In the genomic region with DNA sequence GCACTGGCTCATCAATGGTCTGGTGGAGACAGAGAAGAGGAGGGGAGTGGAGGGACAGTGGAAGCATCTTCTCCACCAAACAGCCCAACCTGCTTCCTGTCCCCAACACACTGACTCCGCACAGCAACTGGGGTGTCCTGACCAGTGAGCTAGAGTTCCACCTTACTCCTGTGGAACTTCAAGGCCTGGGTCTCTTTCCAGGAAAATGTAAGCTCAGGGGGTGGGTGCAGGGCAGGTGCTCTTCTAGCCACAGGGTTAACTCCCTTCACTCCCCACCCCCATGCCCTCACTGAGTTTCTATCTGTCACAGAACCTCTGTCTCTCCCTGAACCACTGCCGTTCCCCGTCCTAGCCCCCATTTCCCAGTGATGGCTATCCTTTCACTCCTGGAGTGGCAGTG, we compare ENCODE assay signal across 8 cellular contexts. TPM values are rescaled to one million over a fixed set of nuclear protein-coding genes. Genes with fewer than 3 reads are reported as not detected.
DNase-seq lines count a peak whose midpoint lies in the region; ATAC-seq and TF ChIP-seq lines count a peak whose summit lies in the region.

No MANE protein-coding gene starts in this region.

- peaks cover 0 to 10% (median 3%) of the 10 kb centered on the region in 3 donors for H3K36me3 ChIP-seq in skeletal muscle tissue (ENCODE audit: control insufficient read depth in 3 of 3, insufficient read depth in 3 of 3, low read length in 3 of 3)

- H3K9me3 ChIP-seq in skeletal muscle tissue (ENCODE audit: control insufficient read depth in 3 of 3, low read length in 3 of 3) = no peaks in the 10 kb centered on the region

- H3K27ac ChIP-seq in skeletal muscle tissue (ENCODE audit: low read depth, low read length) = peak overlapping the region; percentile 90

- H3K9ac ChIP-seq in skeletal muscle tissue (ENCODE audit: low read depth in 1 of 3, low read length in 3 of 3) = peak overlapping the region; percentile 89 to 96 (median 90)

- peak; percentile 27 for ATAC-seq in GM19351 (IDR thresholded peaks at IDR 0.05; ENCODE audit: unreplicated experiment)
- peak; percentile 1; the same call in 1 of the 3 replicates for ATAC-seq in SK-N-SH treated with all-trans-retinoic acid at 6 μM for 48 hours
- no peak for ATAC-seq in GM18861 (IDR thresholded peaks at IDR 0.05; ENCODE audit: unreplicated experiment)
- ATAC-seq in HG02870 (IDR thresholded peaks at IDR 0.05; ENCODE audit: unreplicated experiment) = no peak

- peaks cover 53 to 59% (median 57%) of the 10 kb centered on the region in 3 donors for H3K4me1 ChIP-seq in skeletal muscle tissue (ENCODE audit: control insufficient read depth in 3 of 3, insufficient read depth in 3 of 3, low read length in 3 of 3)

- peak overlapping the region; percentile 81 for H3K4me3 ChIP-seq in fibroblast of pulmonary artery (replicated peaks; ENCODE audit: low read depth, low read length)
- H3K4me3 ChIP-seq in skeletal muscle tissue (ENCODE audit: low read length in 3 of 3) = peak overlapping the region; percentile 85 to 94 (median 89)

- no peaks in the 10 kb centered on the region for H3K27me3 ChIP-seq in skeletal muscle tissue (ENCODE audit: control insufficient read depth in 3 of 3, insufficient read depth in 3 of 3, low read length in 3 of 3)

- DNase-seq in fibroblast of pulmonary artery (ENCODE audit: low read depth) = no peak
- DNase-seq in NCI-H2227 (lab: John Stamatoyannopoulos, UW; ENCODE audit: unreplicated experiment) = no peak
- no peak for DNase-seq in NCI-H510A treated with DMSO at 0.1 percent for 48 hours (lab: John Stamatoyannopoulos, UW)

- no peak for TF ChIP-seq CTCF in fibroblast of pulmonary artery (IDR thresholded peaks at IDR 0.05; ENCODE audit: low read length, missing control alignments)

TF ChIP-seq in SK-N-SH treated with all-trans-retinoic acid at 6 μM for 48 hours, 23 proteins besides CTCF, POLR2A, EP300 and RAD21:
- TF ChIP-seq ZFP3 (CRISPR knock-in tag; IDR thresholded peaks at IDR 0.05) = no peak
- no peak for TF ChIP-seq SNAI2 (CRISPR knock-in tag; IDR thresholded peaks at IDR 0.05)
- TF ChIP-seq ZC3H10 (CRISPR knock-in tag; IDR thresholded peaks at IDR 0.05) = no peak
- TF ChIP-seq, protein P1, sequence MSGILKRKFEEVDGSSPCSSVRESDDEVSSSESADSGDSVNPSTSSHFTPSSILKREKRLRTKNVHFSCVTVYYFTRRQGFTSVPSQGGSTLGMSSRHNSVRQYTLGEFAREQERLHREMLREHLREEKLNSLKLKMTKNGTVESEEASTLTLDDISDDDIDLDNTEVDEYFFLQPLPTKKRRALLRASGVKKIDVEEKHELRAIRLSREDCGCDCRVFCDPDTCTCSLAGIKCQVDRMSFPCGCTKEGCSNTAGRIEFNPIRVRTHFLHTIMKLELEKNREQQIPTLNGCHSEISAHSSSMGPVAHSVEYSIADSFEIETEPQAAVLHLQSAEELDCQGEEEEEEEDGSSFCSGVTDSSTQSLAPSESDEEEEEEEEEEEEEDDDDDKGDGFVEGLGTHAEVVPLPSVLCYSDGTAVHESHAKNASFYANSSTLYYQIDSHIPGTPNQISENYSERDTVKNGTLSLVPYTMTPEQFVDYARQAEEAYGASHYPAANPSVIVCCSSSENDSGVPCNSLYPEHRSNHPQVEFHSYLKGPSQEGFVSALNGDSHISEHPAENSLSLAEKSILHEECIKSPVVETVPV (CRISPR knock-in tag; IDR thresholded peaks at IDR 0.05) = no peak
- no peak for TF ChIP-seq ZNF565 (CRISPR knock-in tag; conservative IDR thresholded peaks at IDR 0.05; ENCODE audit: low read depth)
- no peak for TF ChIP-seq GLIS3 (CRISPR knock-in tag; IDR thresholded peaks at IDR 0.05)
- no peak for TF ChIP-seq TOX (CRISPR knock-in tag; IDR thresholded peaks at IDR 0.05; ENCODE audit: borderline replicate concordance)
- no peak for TF ChIP-seq ZNF8 (CRISPR knock-in tag; IDR thresholded peaks at IDR 0.05)
- no peak for TF ChIP-seq ZNF70 (CRISPR knock-in tag; IDR thresholded peaks at IDR 0.05)

RNA-seq across cellular contexts. Expression of gene MOB3C, which starts 0.9 kb away (rescaled TPM):
- total RNA-seq in skeletal muscle tissue = 14.1 TPM

RNA-seq across cellular contexts. Expression of gene MKNK1, which starts 11.7 kb away (rescaled TPM):
- total RNA-seq in skeletal muscle tissue = 20.4 TPM

RNA-seq across cellular contexts. Expression of gene ATPAF1, which starts 52.4 kb away (rescaled TPM):
- 50.1 TPM for total RNA-seq in skeletal muscle tissue

RNA-seq across cellular contexts. Expression of gene TEX38, which starts 55.9 kb away (rescaled TPM):
- total RNA-seq in skeletal muscle tissue = not detected

Comparison
In these comparisons a context has a peak if more than half of its experiments do, and no peak if none do; other contexts are left out.
1. ATAC-seq: peak in GM19351 (single experiment) and SK-N-SH treated with all-trans-retinoic acid at 6 μM for 48 hours (single experiment); none in GM18861 (single experiment) and HG02870 (single experiment).